Comparison of ENCODE assay signal across 23 cellular contexts in genomic region chr5:1040571-1040970, GRCh38. TPM values are rescaled to one million over a fixed set of nuclear protein-coding genes. Genes with fewer than 3 reads are reported as not detected.
DNase-seq lines count a peak whose midpoint lies in the region; ATAC-seq and TF ChIP-seq lines count a peak whose summit lies in the region.
"Had no signal": no experiment of that assay in that cellular context is flagged by ENCODE, and none has a peak within 500 bp of the region (broad histone marks: within the 10 kb centered on the region; RNA-seq: fewer than 3 reads in every experiment).

No MANE protein-coding gene starts in this region.

- no peaks in the 10 kb centered on the region for H4K20me1 ChIP-seq in osteoblast (ENCODE audit: insufficient read depth, low read length)

- H3K36me3 ChIP-seq in left ventricle myocardium inferior (no peaks in the 10 kb centered on the region), osteoblast (ENCODE audit: insufficient read depth, low read length) (no peaks in the 10 kb centered on the region)

- no peaks in the 10 kb centered on the region for H3K27me3 Mint-ChIP-seq in type B pancreatic cell
- H3K27me3 Mint-ChIP-seq: B cell had no signal

- H2AFZ ChIP-seq in osteoblast (ENCODE audit: low read length), result no peak overlapping the region
- H2AFZ ChIP-seq: PC-9 had no signal

- no peak overlapping the region for H3K4me3 ChIP-seq in left ventricle myocardium inferior
- no peak overlapping the region for H3K4me3 ChIP-seq in osteoblast (ENCODE audit: insufficient read depth, low read length)
- no peak overlapping the region for H3K4me3 ChIP-seq in coronary artery
- H3K4me3 ChIP-seq: A549, PC-9 had no signal

- H3K4me3 Mint-ChIP-seq in type B pancreatic cell, result no peak overlapping the region
- H3K4me3 Mint-ChIP-seq: B cell had no signal

- H3K9me3 ChIP-seq in left ventricle myocardium inferior (replicated peaks) (no peaks in the 10 kb centered on the region), osteoblast (ENCODE audit: low read depth, low read length) (no peaks in the 10 kb centered on the region)
- H3K9me3 ChIP-seq: A549, SK-N-SH had no signal

- peak; percentile 45 for DNase-seq in Right ventricle myocardium superior
- no peak for DNase-seq in cardiac septum (ENCODE audit: low spot score)
- DNase-seq in left ventricle myocardium inferior, result peak; percentile 11
- DNase-seq in osteoblast (ENCODE audit: insufficient read length, low spot score, missing footprints), result peak; percentile 32
- no peak for DNase-seq in type B pancreatic cell (ENCODE audit: extremely low spot score, unreplicated experiment)
- no peak for DNase-seq in coronary artery (ENCODE audit: low spot score)
- DNase-seq: DMS53, EL, GF-D8, MM.1S, NCI-H1048, NCI-H1417 treated with DMSO at 0.1 percent for 48 hours, NCI-H187, NCI-H446 treated with DMSO at 0.1 percent for 48 hours, NCI-H526 treated with DMSO at 0.1 percent for 48 hours, PC-9, RPMI8226, SIG-M5, SK-N-SH had no signal

- intact Hi-C loops in Right ventricle myocardium superior (cut with DNase I), result no loop called here
- intact Hi-C loops in cardiac septum (cut with DNase I), result no loop called here
- intact Hi-C loops in left ventricle myocardium inferior (cut with micrococcal nuclease), result no loop called here

- H3K36me3 Mint-ChIP-seq in type B pancreatic cell, result peaks cover 12% of the 10 kb centered on the region

- H3K27me3 ChIP-seq in left ventricle myocardium inferior (ENCODE audit: low read depth) (no peaks in the 10 kb centered on the region), osteoblast (ENCODE audit: insufficient read depth, low read length) (no peaks in the 10 kb centered on the region)

- no peak for ATAC-seq in Right ventricle myocardium superior (ENCODE audit: poor library complexity)
- no peak for ATAC-seq in GM18867 (IDR thresholded peaks at IDR 0.05; ENCODE audit: unreplicated experiment)
- ATAC-seq: A549 had no signal

- TF ChIP-seq CTCF in left ventricle myocardium inferior (IDR thresholded peaks at IDR 0.05; ENCODE audit: borderline replicate concordance), result no peak
- TF ChIP-seq CTCF in osteoblast (IDR thresholded peaks at IDR 0.05; ENCODE audit: extremely low read depth, low read depth, low read length), result no peak
- TF ChIP-seq CTCF in type B pancreatic cell (conservative IDR thresholded peaks at IDR 0.05), result no peak
- no peak for TF ChIP-seq CTCF in coronary artery (IDR thresholded peaks at IDR 0.05)

- peaks cover 13% of the 10 kb centered on the region for H3K9me3 Mint-ChIP-seq in type B pancreatic cell

- H3K4me1 ChIP-seq in left ventricle myocardium inferior (no peaks in the 10 kb centered on the region), osteoblast (ENCODE audit: insufficient read depth, low read length) (no peaks in the 10 kb centered on the region)
- H3K4me1 ChIP-seq: A549 had no signal

- no peaks in the 10 kb centered on the region for H3K4me1 Mint-ChIP-seq in type B pancreatic cell (ENCODE audit: unreplicated experiment)
- H3K4me1 Mint-ChIP-seq: B cell had no signal

- H3K4me2 ChIP-seq in osteoblast (ENCODE audit: insufficient read depth, low read length), result no peak overlapping the region
- H3K4me2 ChIP-seq: A549, PC-9, SK-N-SH had no signal

- no peak overlapping the region for H3K27ac Mint-ChIP-seq in type B pancreatic cell
- H3K27ac Mint-ChIP-seq: B cell had no signal

- no peak overlapping the region for H3K27ac ChIP-seq in left ventricle myocardium inferior (replicated peaks)
- no peak overlapping the region for H3K27ac ChIP-seq in osteoblast (ENCODE audit: low read depth, low read length)
- no peak overlapping the region for H3K27ac ChIP-seq in coronary artery
- H3K27ac ChIP-seq: A549, PC-9 had no signal

- H3K79me2 ChIP-seq in osteoblast (ENCODE audit: insufficient read depth, low read length), result no peaks in the 10 kb centered on the region

RNA-seq across cellular contexts. Expression of gene NKD2, which starts 32.0 kb away (rescaled TPM):
- 2.8 TPM for total RNA-seq in Right ventricle myocardium superior
- total RNA-seq in cardiac septum, result 3.6 TPM
- 3.7 TPM for total RNA-seq in left ventricle myocardium inferior
- total RNA-seq in osteoblast, result under 0.01 TPM in 1 of 2 replicates, not detected in the other
- total RNA-seq in type B pancreatic cell (ENCODE audit: low replicate concordance), result 23.3 and 24.3 TPM in 2 replicates
- total RNA-seq: LHCN-M2 had no signal

Comparison
In these comparisons a context has a peak if more than half of its experiments do, and no peak if none do; other contexts are left out.
1. DNase-seq: peak in Right ventricle myocardium superior (single experiment), left ventricle myocardium inferior (single experiment) and osteoblast (single experiment); none in cardiac septum (single experiment), type B pancreatic cell (single experiment) and coronary artery (single experiment).